In genomic region chr10:93515071-93515962, GRCh38 we compare ENCODE assay signal across 2 cellular contexts.
TF ChIP-seq lines count a peak whose summit lies in the region.

No MANE protein-coding gene starts in this region.

TF ChIP-seq in SK-N-SH, 30 proteins besides CTCF, POLR2A, EP300 and RAD21:
- TF ChIP-seq CHD2 (IDR thresholded peaks at IDR 0.05; ENCODE audit: low read length, partially characterized antibody) (no peak), GABPA (IDR thresholded peaks at IDR 0.05; ENCODE audit: low read depth) (no peak), JUND (IDR thresholded peaks at IDR 0.05) (no peak), GATA2 (CRISPR knock-in tag; IDR thresholded peaks at IDR 0.05) (no peak)

TF ChIP-seq in SK-N-SH treated with all-trans-retinoic acid at 6 μM for 48 hours, 23 proteins besides CTCF, POLR2A, EP300 and RAD21:
- TF ChIP-seq ZFP3 (CRISPR knock-in tag; IDR thresholded peaks at IDR 0.05) (no peak), ISL1 (CRISPR knock-in tag; IDR thresholded peaks at IDR 0.05) (no peak), ZC3H10 (CRISPR knock-in tag; IDR thresholded peaks at IDR 0.05) (no peak), TCF4 (CRISPR knock-in tag; IDR thresholded peaks at IDR 0.05; ENCODE audit: borderline replicate concordance) (no peak), OSR1 (CRISPR knock-in tag; IDR thresholded peaks at IDR 0.05) (no peak)
